ENCODE assay signal across 28 cellular contexts in genomic region chr11:126578021-126578420, GRCh38.
"Had no signal": no experiment of that assay in that cellular context is flagged by ENCODE, and none has a peak within 500 bp of the region (broad histone marks: within the 10 kb centered on the region; RNA-seq: fewer than 3 reads in every experiment).

No MANE protein-coding gene starts in this region.

- ATAC-seq: left colon; left lung; natural killer cell; pancreas; right cardiac atrium; sciatic nerve; stimulated activated naive B cell treated with anti-CD40 and anti-IgM and Interleukin-4, amounts not matched to agents 10 μg/mL and 1 μg/mL and 100 μg/mL, for 72 hours; stimulated activated naive CD8-positive, alpha-beta T cell treated with anti-CD3 and anti-CD28 coated beads, Interleukin-15, Interleukin-2, amounts not matched to agents 100 U/mL and 50 U/mL, for 24 hours had no signal

- H3K36me3 Mint-ChIP-seq: mesothelial cell of epicardium; naive B cell; natural killer cell; stimulated activated naive B cell treated with anti-CD40 and anti-IgM and Interleukin-4, amounts not matched to agents 10 μg/mL and 1 μg/mL and 100 μg/mL, for 72 hours had no signal

- H3K9me3 ChIP-seq: left lung, pancreas, prostate gland, stomach, testis, thyroid gland, transverse colon, upper lobe of left lung, vagina had no signal

- DNase-seq: hippocampal formation; left colon; left lung; mesendoderm; naive B cell; natural killer cell; nephron progenitor cell; nucleus accumbens; pancreas; retina; right cardiac atrium; stimulated activated CD4-positive, alpha-beta T cell treated with anti-CD3 and anti-CD28 coated beads, Interleukin-12 subunit alpha, Interleukin-12 subunit beta, amount 100 ng/mL, for 4 hours; stimulated activated CD4-positive, alpha-beta T cell treated with anti-CD3 and anti-CD28 coated beads, Interleukin-15, amount 100 ng/mL, for 24 hours; stimulated activated CD4-positive, alpha-beta T cell treated with anti-CD3 and anti-CD28 coated beads, Interleukin-2, amount 100 ng/mL, for 24 hours; stimulated activated CD4-positive, alpha-beta T cell treated with anti-CD3 and anti-CD28 coated beads, Interleukin-4, amount 100 ng/mL, for 1 hour; stimulated activated naive B cell treated with anti-CD40 and anti-IgM and Interleukin-4, amounts not matched to agents 10 μg/mL and 1 μg/mL and 100 μg/mL, for 72 hours; stimulated activated naive CD8-positive, alpha-beta T cell treated with anti-CD3 and anti-CD28 coated beads, Interleukin-15, Interleukin-2, amounts not matched to agents 100 U/mL and 50 U/mL, for 24 hours; stomach; testis; thyroid gland; transverse colon; upper lobe of left lung had no signal

- H3K27me3 ChIP-seq: left lung, pancreas, testis, thyroid gland, transverse colon, upper lobe of left lung, vagina had no signal

- H3K27ac ChIP-seq: left lung, pancreas, prostate gland, skin epidermis, stomach, testis, thyroid gland, transverse colon, upper lobe of left lung, vagina had no signal

- H3K9me3 Mint-ChIP-seq: mesothelial cell of epicardium; natural killer cell; nephron progenitor cell; stimulated activated naive B cell treated with anti-CD40 and anti-IgM and Interleukin-4, amounts not matched to agents 10 μg/mL and 1 μg/mL and 100 μg/mL, for 72 hours had no signal

- H3K4me3 ChIP-seq: left lung, lung, pancreas, prostate gland, skin epidermis, stomach, testis, thyroid gland, transverse colon, upper lobe of left lung, vagina had no signal

- H3K4me1 ChIP-seq: left lung, pancreas, prostate gland, stomach, testis, thyroid gland, transverse colon, upper lobe of left lung, vagina had no signal

- H3K36me3 ChIP-seq: left lung, pancreas, prostate gland, stomach, thyroid gland, transverse colon, upper lobe of left lung, vagina had no signal

- H3K4me1 Mint-ChIP-seq: naive B cell; natural killer cell; stimulated activated naive B cell treated with anti-CD40 and anti-IgM and Interleukin-4, amounts not matched to agents 10 μg/mL and 1 μg/mL and 100 μg/mL, for 72 hours had no signal

- H3K4me3 Mint-ChIP-seq: mesothelial cell of epicardium; naive B cell; natural killer cell; nephron progenitor cell; stimulated activated naive B cell treated with anti-CD40 and anti-IgM and Interleukin-4, amounts not matched to agents 10 μg/mL and 1 μg/mL and 100 μg/mL, for 72 hours had no signal

- H3K27ac Mint-ChIP-seq: mesothelial cell of epicardium; naive B cell; natural killer cell; nephron progenitor cell; stimulated activated naive B cell treated with anti-CD40 and anti-IgM and Interleukin-4, amounts not matched to agents 10 μg/mL and 1 μg/mL and 100 μg/mL, for 72 hours had no signal
